ENCODE assay signal across 1 cellular context in genomic region chrX:43644124-43644701, GRCh38.
TF ChIP-seq lines count a peak whose summit lies in the region.

No MANE protein-coding gene starts in this region.

TF ChIP-seq in IMR-90, 13 proteins besides CTCF, POLR2A, EP300 and RAD21 (continued from another document):
- TF ChIP-seq NFE2L2 (IDR thresholded peaks at IDR 0.05; ENCODE audit: low read depth, low read length) (no peak), BHLHE40 (IDR thresholded peaks at IDR 0.05; ENCODE audit: low read depth, low read length) (no peak), USF2 (IDR thresholded peaks at IDR 0.05; ENCODE audit: low read depth, low read length) (no peak), RFX5 (IDR thresholded peaks at IDR 0.05; ENCODE audit: low read depth, low read length) (no peak), SMC3 (IDR thresholded peaks at IDR 0.05; ENCODE audit: low read depth, low read length) (no peak), ELK1 (IDR thresholded peaks at IDR 0.05; ENCODE audit: borderline replicate concordance, low read depth, low read length) (no peak), CHD1 (IDR thresholded peaks at IDR 0.05; ENCODE audit: low read depth, low read length) (no peak), MXI1 (IDR thresholded peaks at IDR 0.05; ENCODE audit: borderline replicate concordance, low read depth, low read length) (no peak)
